8 cellular contexts compared by ENCODE assay signal in the genomic region with DNA sequence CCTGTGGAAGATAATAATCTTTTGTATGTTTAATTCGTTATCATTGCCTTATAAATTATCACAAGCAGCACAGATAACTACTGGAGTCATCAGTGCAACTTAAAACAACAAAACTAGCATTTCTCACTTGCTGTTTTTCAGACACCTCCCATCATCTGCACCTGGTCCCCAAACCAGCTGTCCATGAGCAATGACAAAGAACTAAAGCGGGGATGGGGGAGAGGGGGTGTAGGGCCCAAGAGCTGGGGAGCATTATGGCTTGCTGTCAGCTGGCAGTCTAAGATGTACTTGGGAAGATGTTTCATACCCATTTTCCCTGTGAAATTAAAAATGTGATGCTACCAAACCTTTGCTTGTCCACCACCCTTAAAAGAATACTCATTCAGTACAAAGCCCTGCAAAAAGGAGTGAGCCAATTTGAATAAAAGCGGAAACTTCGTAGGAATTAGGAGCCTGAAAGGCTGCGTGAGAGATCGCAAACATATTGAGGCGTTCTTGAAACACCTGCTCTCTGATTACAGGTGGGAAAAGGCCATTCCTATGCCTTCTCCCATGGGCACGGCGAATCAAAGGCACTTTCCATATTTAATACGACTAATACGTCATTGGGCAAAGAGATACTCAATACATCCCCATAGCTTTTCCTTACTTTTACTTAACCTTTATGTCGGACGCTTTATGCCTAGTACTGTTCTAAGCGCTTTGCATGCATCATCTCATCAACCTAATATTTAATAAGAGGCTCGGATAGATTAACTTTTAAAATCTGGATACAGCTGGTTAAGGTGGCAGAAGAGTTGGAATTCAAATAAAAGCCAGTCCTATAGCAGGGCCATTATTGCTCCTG. TPM values are rescaled to one million over a fixed set of nuclear protein-coding genes. Genes with fewer than 3 reads are reported as not detected.
DNase-seq lines count a peak whose midpoint lies in the region; ATAC-seq and TF ChIP-seq lines count a peak whose summit lies in the region.

No MANE protein-coding gene starts in this region.

- peak; percentile 66 for DNase-seq in activated CD4-positive, alpha-beta T cell treated with anti-CD3 and anti-CD28 coated beads, Interleukin-2, amount 10 ng/mL, durations not matched to agents 24 days and 14 days
- no peak for DNase-seq in activated CD4-positive, alpha-beta T cell treated with anti-CD3 and anti-CD28 coated beads for 1 hour
- DNase-seq in NT2/D1 (ENCODE audit: low read depth, low spot score) (no peak), nephron progenitor cell (no peak), KBM-7 (no peak), erythroblast (lab: John Stamatoyannopoulos, UW) (no peak)

- H3K27me3 Mint-ChIP-seq in activated CD4-positive, alpha-beta T cell treated with anti-CD3 and anti-CD28 coated beads, Interleukin-2, amount 10 ng/mL, durations not matched to agents 24 days and 14 days = no peaks in the 10 kb centered on the region
- no peaks in the 10 kb centered on the region for H3K27me3 Mint-ChIP-seq in nephron progenitor cell (ENCODE audit: low read depth, poor library complexity)

- H3K27me3 ChIP-seq in NT2/D1 (ENCODE audit: insufficient read depth, insufficient read length) (no peaks in the 10 kb centered on the region), duodenal mucosa (ENCODE audit: control insufficient read depth in 1 of 2, insufficient read depth in 2 of 2, low read length in 2 of 2) (no peaks in the 10 kb centered on the region)

- peak overlapping the region; percentile 98 for H3K27ac ChIP-seq in duodenal mucosa (ENCODE audit: low read depth, low read length)

- in situ Hi-C loops in KBM-7 (cut with MboI; ENCODE audit: low pct_unique_long_range_greater_than_20kb, low sequenced_read_pairs) = no loop called here

- peak overlapping the region; percentile 98 for H3K4me3 Mint-ChIP-seq in activated CD4-positive, alpha-beta T cell treated with anti-CD3 and anti-CD28 coated beads, Interleukin-2, amount 10 ng/mL, durations not matched to agents 24 days and 14 days
- peak overlapping the region; percentile 95 for H3K4me3 Mint-ChIP-seq in nephron progenitor cell

- TF ChIP-seq POLR2A in erythroblast (IDR thresholded peaks at IDR 0.05; ENCODE audit: low read length) = no peak

- TF ChIP-seq CTCF in nephron progenitor cell (IDR thresholded peaks at IDR 0.05) = no peak

- H3K27ac Mint-ChIP-seq in activated CD4-positive, alpha-beta T cell treated with anti-CD3 and anti-CD28 coated beads, Interleukin-2, amount 10 ng/mL, durations not matched to agents 24 days and 14 days = peak overlapping the region; percentile 100
- H3K27ac Mint-ChIP-seq in nephron progenitor cell = peak overlapping the region; percentile 100

- H3K36me3 ChIP-seq in NT2/D1 (ENCODE audit: insufficient read depth, insufficient read length, low read length) (peaks cover 10% of the 10 kb centered on the region), duodenal mucosa (ENCODE audit: control insufficient read depth in 1 of 2, insufficient read depth in 2 of 2, low read length in 2 of 2) (no peaks in the 10 kb centered on the region)

- peaks cover 52% of the 10 kb centered on the region for H3K4me1 Mint-ChIP-seq in activated CD4-positive, alpha-beta T cell treated with anti-CD3 and anti-CD28 coated beads, Interleukin-2, amount 10 ng/mL, durations not matched to agents 24 days and 14 days
- peaks cover 58% of the 10 kb centered on the region for H3K4me1 Mint-ChIP-seq in nephron progenitor cell

- intact Hi-C loops in activated CD4-positive, alpha-beta T cell treated with anti-CD3 and anti-CD28 coated beads, Interleukin-2, amount 10 ng/mL, durations not matched to agents 24 days and 14 days (cut with micrococcal nuclease) = loop anchor here (1.0 to 5.0 kb wide), 6 partner anchors 26 to 549 kb away; a partner anchor contains a TSS

- H3K9me3 ChIP-seq in NT2/D1 (ENCODE audit: insufficient read depth, low read length) (no peaks in the 10 kb centered on the region), duodenal mucosa (ENCODE audit: control insufficient read depth in 1 of 2, low read length in 2 of 2) (no peaks in the 10 kb centered on the region)

- H3K9ac ChIP-seq in NT2/D1 (ENCODE audit: insufficient read length, low read depth) (peak overlapping the region; percentile 80), duodenal mucosa (ENCODE audit: low read depth in 1 of 2, low read length in 2 of 2) (peak overlapping the region; percentile 79 to 98)

- peaks cover 18% of the 10 kb centered on the region for H3K36me3 Mint-ChIP-seq in activated CD4-positive, alpha-beta T cell treated with anti-CD3 and anti-CD28 coated beads, Interleukin-2, amount 10 ng/mL, durations not matched to agents 24 days and 14 days (ENCODE audit: low read depth)
- H3K36me3 Mint-ChIP-seq in nephron progenitor cell (ENCODE audit: low read depth) = peaks cover 3% of the 10 kb centered on the region

- H3K9me3 Mint-ChIP-seq in activated CD4-positive, alpha-beta T cell treated with anti-CD3 and anti-CD28 coated beads, Interleukin-2, amount 10 ng/mL, durations not matched to agents 24 days and 14 days = no peaks in the 10 kb centered on the region
- H3K9me3 Mint-ChIP-seq in nephron progenitor cell = no peaks in the 10 kb centered on the region

- no peaks in the 10 kb centered on the region for H3K4me1 ChIP-seq in NT2/D1 (ENCODE audit: insufficient read depth, insufficient read length)
- H3K4me1 ChIP-seq in duodenal mucosa (ENCODE audit: control insufficient read depth in 1 of 2, insufficient read depth in 2 of 2, low read length in 2 of 2) = peaks cover 48 to 70% of the 10 kb centered on the region in 2 donors

- H3K4me3 ChIP-seq in NT2/D1 (ENCODE audit: insufficient read length, low read depth) = peak overlapping the region; percentile 42
- H3K4me3 ChIP-seq in duodenal mucosa (ENCODE audit: low read depth in 1 of 2, low read length in 2 of 2) = peak overlapping the region; percentile 84 to 90

- no peak for ATAC-seq in GM19397 (IDR thresholded peaks at IDR 0.05; ENCODE audit: unreplicated experiment)

RNA-seq across cellular contexts. Expression of a gene that starts 31.0 kb away (rescaled TPM):
- 104 and 106 TPM in 2 replicates for total RNA-seq in activated CD4-positive, alpha-beta T cell treated with anti-CD3 and anti-CD28 coated beads, Interleukin-2, amount 10 ng/mL, durations not matched to agents 24 days and 14 days
